ENCODE assay signal across 13 cellular contexts in the genomic region with DNA sequence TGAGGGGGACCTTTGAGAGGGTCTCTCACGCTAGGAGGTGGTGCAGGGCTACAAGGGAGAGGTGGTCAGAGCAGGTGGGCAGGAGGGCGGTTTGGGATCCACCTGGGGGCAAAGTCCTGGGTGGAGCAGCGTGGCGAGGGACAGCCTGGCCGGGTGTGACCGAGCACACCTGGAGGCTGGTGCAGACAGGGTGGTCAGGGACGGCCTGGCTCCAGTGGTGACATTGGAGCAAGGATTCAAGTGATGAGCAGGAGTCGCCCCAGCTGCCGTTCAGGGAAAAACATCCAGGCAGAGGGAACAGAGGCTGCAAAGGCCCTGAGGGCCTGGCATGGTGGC.
"Had no signal": no experiment of that assay in that cellular context is flagged by ENCODE, and none has a peak within 500 bp of the region (broad histone marks: within the 10 kb centered on the region; RNA-seq: fewer than 3 reads in every experiment).

No MANE protein-coding gene starts in this region.

- H3K27me3 ChIP-seq: hepatocyte had no signal

- H3K9me3 ChIP-seq: prostate gland, thoracic aorta had no signal

- H3K4me3 Mint-ChIP-seq: activated B cell treated with CpG ODN at 0.5 μM for 24 hours; activated CD4-positive, alpha-beta T cell treated with anti-CD3 and anti-CD28 coated beads, Interleukin-2, amount 10 ng/mL, durations not matched to agents 24 days and 14 days; activated T-helper 1 cell treated with anti-CD3 and anti-CD28 coated beads, Interleukin-12 subunit alpha, Interleukin-12 subunit beta, Interleukin-2, Interleukin-4 antibody, amounts not matched to agents 30 ng/mL and 10 ng/mL and 1 ng/mL, durations not matched to agents 14 hours and 24 hours and 36 hours; endodermal cell; naive B cell; T-helper 1 cell treated with Interleukin-12 subunit alpha and Interleukin-12 subunit beta and Interleukin-4 antibody, amounts not matched to agents 30 μg/mL and 1 μg/mL, for 36 hours had no signal

- H3K36me3 Mint-ChIP-seq: naive B cell had no signal

- H3K27ac ChIP-seq: hepatocyte, prostate gland, thoracic aorta had no signal

- H3K4me3 ChIP-seq: hepatocyte, prostate gland, thoracic aorta had no signal

- H3K27ac Mint-ChIP-seq: activated B cell treated with CpG ODN at 0.5 μM for 24 hours; activated CD4-positive, alpha-beta T cell treated with anti-CD3 and anti-CD28 coated beads, Interleukin-2, amount 10 ng/mL, durations not matched to agents 24 days and 14 days; activated T-helper 1 cell treated with anti-CD3 and anti-CD28 coated beads, Interleukin-12 subunit alpha, Interleukin-12 subunit beta, Interleukin-2, Interleukin-4 antibody, amounts not matched to agents 30 ng/mL and 10 ng/mL and 1 ng/mL, durations not matched to agents 14 hours and 24 hours and 36 hours; endodermal cell; T-helper 1 cell treated with Interleukin-12 subunit alpha and Interleukin-12 subunit beta and Interleukin-4 antibody, amounts not matched to agents 30 μg/mL and 1 μg/mL, for 36 hours had no signal

- H3K36me3 ChIP-seq: prostate gland, thoracic aorta had no signal

- DNase-seq: activated B cell treated with CpG ODN at 0.5 μM for 24 hours; activated CD4-positive, alpha-beta T cell treated with anti-CD3 and anti-CD28 coated beads, Interleukin-2, amount 10 ng/mL, durations not matched to agents 24 days and 14 days; activated naive CD4-positive, alpha-beta T cell; dermis blood vessel endothelial cell; endodermal cell; naive B cell; stimulated activated CD4-positive, alpha-beta T cell treated with anti-CD3 and anti-CD28 coated beads, Interleukin-2, amount 100 ng/mL, for 24 hours; stimulated activated naive CD4-positive, alpha-beta T cell treated with Interleukin-2 at 50 U/mL for 16 hours had no signal

- H3K4me1 ChIP-seq: prostate gland had no signal

- H3K4me1 Mint-ChIP-seq: endodermal cell had no signal

- H3K9me3 Mint-ChIP-seq: activated B cell treated with CpG ODN at 0.5 μM for 24 hours; activated CD4-positive, alpha-beta T cell treated with anti-CD3 and anti-CD28 coated beads, Interleukin-2, amount 10 ng/mL, durations not matched to agents 24 days and 14 days; activated T-helper 1 cell treated with anti-CD3 and anti-CD28 coated beads, Interleukin-12 subunit alpha, Interleukin-12 subunit beta, Interleukin-2, Interleukin-4 antibody, amounts not matched to agents 30 ng/mL and 10 ng/mL and 1 ng/mL, durations not matched to agents 14 hours and 24 hours and 36 hours; endodermal cell; naive B cell; T-helper 1 cell treated with Interleukin-12 subunit alpha and Interleukin-12 subunit beta and Interleukin-4 antibody, amounts not matched to agents 30 μg/mL and 1 μg/mL, for 36 hours had no signal

- H3K27me3 Mint-ChIP-seq: activated B cell treated with CpG ODN at 0.5 μM for 24 hours; activated CD4-positive, alpha-beta T cell treated with anti-CD3 and anti-CD28 coated beads, Interleukin-2, amount 10 ng/mL, durations not matched to agents 24 days and 14 days; naive B cell had no signal
